In genomic region chr5:53109436-53110127, GRCh38 we compare ENCODE assay signal across 1 cellular context.
A peak's percentile ranks its signal among the peaks of the same experiment; 100 is the strongest.
TF ChIP-seq lines count a peak whose summit lies in the region.

A gene with protein sequence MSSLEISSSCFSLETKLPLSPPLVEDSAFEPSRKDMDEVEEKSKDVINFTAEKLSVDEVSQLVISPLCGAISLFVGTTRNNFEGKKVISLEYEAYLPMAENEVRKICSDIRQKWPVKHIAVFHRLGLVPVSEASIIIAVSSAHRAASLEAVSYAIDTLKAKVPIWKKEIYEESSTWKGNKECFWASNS (minus strand): TSS chr5:53109757. CDS start chr5:53107174, 2,583 bp downstream.

TF ChIP-seq in HEK293, 187 proteins besides CTCF, POLR2A, EP300 and RAD21 (continued from another document):
- TF ChIP-seq ZBTB26 (tag by site-specific recombination; optimal IDR thresholded peaks at IDR 0.05): peak; percentile 85
- TF ChIP-seq ZNF785 (tag by site-specific recombination; IDR thresholded peaks at IDR 0.05): no peak
- no peak for TF ChIP-seq HOXA7 (CRISPR knock-in tag; IDR thresholded peaks at IDR 0.05; ENCODE audit: borderline replicate concordance)
- no peak for TF ChIP-seq ZNF76 (tag by site-specific recombination; IDR thresholded peaks at IDR 0.05; ENCODE audit: borderline replicate concordance, low read depth)
- TF ChIP-seq ZNF629 (tag by site-specific recombination; IDR thresholded peaks at IDR 0.05): 0 out of 2 replicates have a peak, but pooled peaks have one; percentile 21
- TF ChIP-seq ZNF521 (tag by site-specific recombination; IDR thresholded peaks at IDR 0.05): no peak
- TF ChIP-seq ZSCAN30 (tag by site-specific recombination; IDR thresholded peaks at IDR 0.05): no peak
- TF ChIP-seq ZBTB8A (tag by site-specific recombination; IDR thresholded peaks at IDR 0.05): peak; percentile 93
- peak; percentile 29; the same call in 1 of the 2 replicates for TF ChIP-seq ZNF777 (tag by site-specific recombination; IDR thresholded peaks at IDR 0.05; ENCODE audit: borderline replicate concordance)
- peak; percentile 41; the same call in 1 of the 2 replicates for TF ChIP-seq KLF10 (tag by site-specific recombination; IDR thresholded peaks at IDR 0.05)
- TF ChIP-seq ZSCAN16 (tag by site-specific recombination; IDR thresholded peaks at IDR 0.05): no peak
- TF ChIP-seq TRIM28 (IDR thresholded peaks at IDR 0.05; ENCODE audit: borderline replicate concordance, low read length): peak; percentile 46; the same call in 1 of the 2 replicates
- TF ChIP-seq ZNF660 (tag by site-specific recombination; IDR thresholded peaks at IDR 0.05): 0 out of 2 replicates have a peak, but pooled peaks have one; percentile 32
- TF ChIP-seq MYNN (tag by site-specific recombination; IDR thresholded peaks at IDR 0.05; ENCODE audit: borderline replicate concordance): no peak
- peak; percentile 78 for TF ChIP-seq SP2 (tag by site-specific recombination; IDR thresholded peaks at IDR 0.05)
- peak; percentile 98 for TF ChIP-seq ZNF335 (tag by site-specific recombination; conservative IDR thresholded peaks at IDR 0.05)
- no peak for TF ChIP-seq ZNF548 (tag by site-specific recombination; IDR thresholded peaks at IDR 0.05)
- peak; percentile 86 for TF ChIP-seq ZNF341 (tag by site-specific recombination; IDR thresholded peaks at IDR 0.05; ENCODE audit: low read depth)
- no peak for TF ChIP-seq ZBTB20 (tag by site-specific recombination; IDR thresholded peaks at IDR 0.05)
- TF ChIP-seq KLF7 (tag by site-specific recombination; IDR thresholded peaks at IDR 0.05; ENCODE audit: borderline replicate concordance): no peak
- TF ChIP-seq ZFHX2 (tag by site-specific recombination; conservative IDR thresholded peaks at IDR 0.05): peak; percentile 79
- TF ChIP-seq EGR2 (tag by site-specific recombination; IDR thresholded peaks at IDR 0.05; ENCODE audit: low read depth): peak; percentile 73
- TF ChIP-seq, protein P1, sequence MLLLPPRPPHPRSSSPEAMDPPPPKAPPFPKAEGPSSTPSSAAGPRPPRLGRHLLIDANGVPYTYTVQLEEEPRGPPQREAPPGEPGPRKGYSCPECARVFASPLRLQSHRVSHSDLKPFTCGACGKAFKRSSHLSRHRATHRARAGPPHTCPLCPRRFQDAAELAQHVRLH (tag by site-specific recombination; IDR thresholded peaks at IDR 0.05): no peak
- TF ChIP-seq ZBTB1 (tag by site-specific recombination; IDR thresholded peaks at IDR 0.05): 0 out of 2 replicates have a peak, but pooled peaks have one; percentile 53
- TF ChIP-seq ZBTB17 (tag by site-specific recombination; IDR thresholded peaks at IDR 0.05): 0 out of 2 replicates have a peak, but pooled peaks have one; percentile 22
- peak; percentile 56 for TF ChIP-seq ZNF600 (tag by site-specific recombination; IDR thresholded peaks at IDR 0.05)
- TF ChIP-seq GLIS1 (tag by site-specific recombination; IDR thresholded peaks at IDR 0.05): peak; percentile 28; the same call in 1 of the 2 replicates
- peak; percentile 78 for TF ChIP-seq KLF9 (tag by site-specific recombination; IDR thresholded peaks at IDR 0.05; ENCODE audit: low read depth)
- peak; percentile 44 for TF ChIP-seq ZIC2 (tag by site-specific recombination; IDR thresholded peaks at IDR 0.05)
- no peak for TF ChIP-seq ZNF266 (tag by site-specific recombination; IDR thresholded peaks at IDR 0.05; ENCODE audit: low read depth)
- peak; percentile 41; the same call in 1 of the 2 replicates for TF ChIP-seq SP3 (tag by site-specific recombination; IDR thresholded peaks at IDR 0.05)
- peak; percentile 79 for TF ChIP-seq KLF8 (tag by site-specific recombination; IDR thresholded peaks at IDR 0.05)
- TF ChIP-seq ZNF239 (tag by site-specific recombination; IDR thresholded peaks at IDR 0.05): no peak
- 0 out of 2 replicates have a peak, but pooled peaks have one; percentile 35 for TF ChIP-seq KLF1 (tag by site-specific recombination; IDR thresholded peaks at IDR 0.05)
- TF ChIP-seq GLIS2 (tag by site-specific recombination; IDR thresholded peaks at IDR 0.05): peak; percentile 55
- no peak for TF ChIP-seq ZNF146 (tag by site-specific recombination; IDR thresholded peaks at IDR 0.05)
- TF ChIP-seq ZNF561 (tag by site-specific recombination; IDR thresholded peaks at IDR 0.05; ENCODE audit: borderline replicate concordance): peak; percentile 16; the same call in 1 of the 2 replicates
- TF ChIP-seq, protein P2, sequence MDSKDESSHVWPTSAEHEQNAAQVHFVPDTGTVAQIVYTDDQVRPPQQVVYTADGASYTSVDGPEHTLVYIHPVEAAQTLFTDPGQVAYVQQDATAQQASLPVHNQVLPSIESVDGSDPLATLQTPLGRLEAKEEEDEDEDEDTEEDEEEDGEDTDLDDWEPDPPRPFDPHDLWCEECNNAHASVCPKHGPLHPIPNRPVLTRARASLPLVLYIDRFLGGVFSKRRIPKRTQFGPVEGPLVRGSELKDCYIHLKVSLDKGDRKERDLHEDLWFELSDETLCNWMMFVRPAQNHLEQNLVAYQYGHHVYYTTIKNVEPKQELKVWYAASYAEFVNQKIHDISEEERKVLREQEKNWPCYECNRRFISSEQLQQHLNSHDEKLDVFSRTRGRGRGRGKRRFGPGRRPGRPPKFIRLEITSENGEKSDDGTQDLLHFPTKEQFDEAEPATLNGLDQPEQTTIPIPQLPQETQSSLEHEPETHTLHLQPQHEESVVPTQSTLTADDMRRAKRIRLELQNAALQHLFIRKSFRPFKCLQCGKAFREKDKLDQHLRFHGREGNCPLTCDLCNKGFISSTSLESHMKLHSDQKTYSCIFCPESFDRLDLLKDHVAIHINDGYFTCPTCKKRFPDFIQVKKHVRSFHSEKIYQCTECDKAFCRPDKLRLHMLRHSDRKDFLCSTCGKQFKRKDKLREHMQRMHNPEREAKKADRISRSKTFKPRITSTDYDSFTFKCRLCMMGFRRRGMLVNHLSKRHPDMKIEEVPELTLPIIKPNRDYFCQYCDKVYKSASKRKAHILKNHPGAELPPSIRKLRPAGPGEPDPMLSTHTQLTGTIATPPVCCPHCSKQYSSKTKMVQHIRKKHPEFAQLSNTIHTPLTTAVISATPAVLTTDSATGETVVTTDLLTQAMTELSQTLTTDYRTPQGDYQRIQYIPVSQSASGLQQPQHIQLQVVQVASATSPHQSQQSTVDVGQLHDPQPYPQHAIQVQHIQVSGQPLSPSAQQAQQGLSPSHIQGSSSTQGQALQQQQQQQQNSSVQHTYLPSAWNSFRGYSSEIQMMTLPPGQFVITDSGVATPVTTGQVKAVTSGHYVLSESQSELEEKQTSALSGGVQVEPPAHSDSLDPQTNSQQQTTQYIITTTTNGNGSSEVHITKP (tag by site-specific recombination; IDR thresholded peaks at IDR 0.05): peak; percentile 79
- TF ChIP-seq ZXDB (tag by site-specific recombination; IDR thresholded peaks at IDR 0.05): 0 out of 2 replicates have a peak, but pooled peaks have one; percentile 22
- peak; percentile 86 for TF ChIP-seq HIC1 (tag by site-specific recombination; IDR thresholded peaks at IDR 0.05)
- TF ChIP-seq ZNF670 (tag by site-specific recombination; IDR thresholded peaks at IDR 0.05; ENCODE audit: low read depth): no peak
- TF ChIP-seq, protein P3, sequence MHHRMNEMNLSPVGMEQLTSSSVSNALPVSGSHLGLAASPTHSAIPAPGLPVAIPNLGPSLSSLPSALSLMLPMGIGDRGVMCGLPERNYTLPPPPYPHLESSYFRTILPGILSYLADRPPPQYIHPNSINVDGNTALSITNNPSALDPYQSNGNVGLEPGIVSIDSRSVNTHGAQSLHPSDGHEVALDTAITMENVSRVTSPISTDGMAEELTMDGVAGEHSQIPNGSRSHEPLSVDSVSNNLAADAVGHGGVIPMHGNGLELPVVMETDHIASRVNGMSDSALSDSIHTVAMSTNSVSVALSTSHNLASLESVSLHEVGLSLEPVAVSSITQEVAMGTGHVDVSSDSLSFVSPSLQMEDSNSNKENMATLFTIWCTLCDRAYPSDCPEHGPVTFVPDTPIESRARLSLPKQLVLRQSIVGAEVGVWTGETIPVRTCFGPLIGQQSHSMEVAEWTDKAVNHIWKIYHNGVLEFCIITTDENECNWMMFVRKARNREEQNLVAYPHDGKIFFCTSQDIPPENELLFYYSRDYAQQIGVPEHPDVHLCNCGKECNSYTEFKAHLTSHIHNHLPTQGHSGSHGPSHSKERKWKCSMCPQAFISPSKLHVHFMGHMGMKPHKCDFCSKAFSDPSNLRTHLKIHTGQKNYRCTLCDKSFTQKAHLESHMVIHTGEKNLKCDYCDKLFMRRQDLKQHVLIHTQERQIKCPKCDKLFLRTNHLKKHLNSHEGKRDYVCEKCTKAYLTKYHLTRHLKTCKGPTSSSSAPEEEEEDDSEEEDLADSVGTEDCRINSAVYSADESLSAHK (tag by site-specific recombination; IDR thresholded peaks at IDR 0.05): no peak
- 0 out of 2 replicates have a peak, but pooled peaks have one; percentile 57 for TF ChIP-seq ZNF398 (tag by site-specific recombination; IDR thresholded peaks at IDR 0.05)
- TF ChIP-seq ZNF214 (tag by site-specific recombination; IDR thresholded peaks at IDR 0.05; ENCODE audit: borderline replicate concordance): no peak
- TF ChIP-seq ZNF132 (tag by site-specific recombination; IDR thresholded peaks at IDR 0.05; ENCODE audit: borderline replicate concordance): no peak
- TF ChIP-seq ZNF324 (tag by site-specific recombination; IDR thresholded peaks at IDR 0.05): no peak
- TF ChIP-seq, protein P4, sequence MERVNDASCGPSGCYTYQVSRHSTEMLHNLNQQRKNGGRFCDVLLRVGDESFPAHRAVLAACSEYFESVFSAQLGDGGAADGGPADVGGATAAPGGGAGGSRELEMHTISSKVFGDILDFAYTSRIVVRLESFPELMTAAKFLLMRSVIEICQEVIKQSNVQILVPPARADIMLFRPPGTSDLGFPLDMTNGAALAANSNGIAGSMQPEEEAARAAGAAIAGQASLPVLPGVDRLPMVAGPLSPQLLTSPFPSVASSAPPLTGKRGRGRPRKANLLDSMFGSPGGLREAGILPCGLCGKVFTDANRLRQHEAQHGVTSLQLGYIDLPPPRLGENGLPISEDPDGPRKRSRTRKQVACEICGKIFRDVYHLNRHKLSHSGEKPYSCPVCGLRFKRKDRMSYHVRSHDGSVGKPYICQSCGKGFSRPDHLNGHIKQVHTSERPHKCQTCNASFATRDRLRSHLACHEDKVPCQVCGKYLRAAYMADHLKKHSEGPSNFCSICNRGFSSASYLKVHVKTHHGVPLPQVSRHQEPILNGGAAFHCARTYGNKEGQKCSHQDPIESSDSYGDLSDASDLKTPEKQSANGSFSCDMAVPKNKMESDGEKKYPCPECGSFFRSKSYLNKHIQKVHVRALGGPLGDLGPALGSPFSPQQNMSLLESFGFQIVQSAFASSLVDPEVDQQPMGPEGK (tag by site-specific recombination; IDR thresholded peaks at IDR 0.05): peak; percentile 87
